2 cellular contexts compared by ENCODE assay signal in the genomic region with DNA sequence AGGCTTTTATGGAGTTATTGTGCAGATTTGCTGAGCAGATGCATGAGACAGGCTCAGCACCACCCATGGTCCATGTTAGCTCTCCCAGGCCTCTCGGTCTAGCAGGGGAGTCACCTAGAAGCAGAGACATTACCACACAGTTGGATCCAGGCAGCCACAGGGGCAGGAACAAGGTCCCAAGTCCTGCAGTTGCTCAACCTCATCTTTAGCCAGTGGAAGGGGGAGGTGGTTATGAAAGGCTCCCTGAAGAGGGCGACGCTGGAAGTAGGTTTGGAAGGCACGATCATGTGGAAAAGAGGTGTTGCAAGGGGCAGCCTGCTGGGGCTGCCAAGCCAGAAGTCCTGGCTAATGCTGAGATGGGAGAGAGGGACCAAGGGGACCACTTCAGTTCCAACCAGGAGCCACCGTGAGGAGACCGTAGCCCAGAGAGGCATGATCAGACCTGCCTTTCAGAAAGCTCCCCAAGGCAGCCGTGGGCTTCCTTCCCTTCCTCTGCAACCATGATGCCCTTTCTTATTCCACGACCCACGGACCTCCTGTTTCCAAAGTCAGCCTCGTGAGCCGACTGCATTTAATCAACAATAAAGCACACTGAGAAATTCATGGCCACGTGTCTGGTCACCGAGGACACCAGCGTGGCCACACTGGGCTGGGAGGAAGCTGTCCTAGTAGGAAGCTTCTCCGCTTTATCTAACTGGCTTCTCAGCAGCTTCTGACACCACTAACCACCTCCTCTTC.
TF ChIP-seq lines count a peak whose summit lies in the region.

No MANE protein-coding gene starts in this region.

TF ChIP-seq in GM23338, 12 proteins besides CTCF, POLR2A, EP300 and RAD21 (continued from another document):
- TF ChIP-seq, protein P1, sequence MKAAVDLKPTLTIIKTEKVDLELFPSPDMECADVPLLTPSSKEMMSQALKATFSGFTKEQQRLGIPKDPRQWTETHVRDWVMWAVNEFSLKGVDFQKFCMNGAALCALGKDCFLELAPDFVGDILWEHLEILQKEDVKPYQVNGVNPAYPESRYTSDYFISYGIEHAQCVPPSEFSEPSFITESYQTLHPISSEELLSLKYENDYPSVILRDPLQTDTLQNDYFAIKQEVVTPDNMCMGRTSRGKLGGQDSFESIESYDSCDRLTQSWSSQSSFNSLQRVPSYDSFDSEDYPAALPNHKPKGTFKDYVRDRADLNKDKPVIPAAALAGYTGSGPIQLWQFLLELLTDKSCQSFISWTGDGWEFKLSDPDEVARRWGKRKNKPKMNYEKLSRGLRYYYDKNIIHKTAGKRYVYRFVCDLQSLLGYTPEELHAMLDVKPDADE (IDR thresholded peaks at IDR 0.05) = no peak
- TF ChIP-seq POLR2AphosphoS5 (IDR thresholded peaks at IDR 0.05; ENCODE audit: low read depth) (no peak), CREB1 (CRISPR knock-in tag; IDR thresholded peaks at IDR 0.05; ENCODE audit: low read depth) (no peak), JUNB (IDR thresholded peaks at IDR 0.05; ENCODE audit: unreplicated experiment) (no peak), EZH2phosphoT487 (IDR thresholded peaks at IDR 0.05; ENCODE audit: unreplicated experiment) (no peak)
- TF ChIP-seq, protein P2, sequence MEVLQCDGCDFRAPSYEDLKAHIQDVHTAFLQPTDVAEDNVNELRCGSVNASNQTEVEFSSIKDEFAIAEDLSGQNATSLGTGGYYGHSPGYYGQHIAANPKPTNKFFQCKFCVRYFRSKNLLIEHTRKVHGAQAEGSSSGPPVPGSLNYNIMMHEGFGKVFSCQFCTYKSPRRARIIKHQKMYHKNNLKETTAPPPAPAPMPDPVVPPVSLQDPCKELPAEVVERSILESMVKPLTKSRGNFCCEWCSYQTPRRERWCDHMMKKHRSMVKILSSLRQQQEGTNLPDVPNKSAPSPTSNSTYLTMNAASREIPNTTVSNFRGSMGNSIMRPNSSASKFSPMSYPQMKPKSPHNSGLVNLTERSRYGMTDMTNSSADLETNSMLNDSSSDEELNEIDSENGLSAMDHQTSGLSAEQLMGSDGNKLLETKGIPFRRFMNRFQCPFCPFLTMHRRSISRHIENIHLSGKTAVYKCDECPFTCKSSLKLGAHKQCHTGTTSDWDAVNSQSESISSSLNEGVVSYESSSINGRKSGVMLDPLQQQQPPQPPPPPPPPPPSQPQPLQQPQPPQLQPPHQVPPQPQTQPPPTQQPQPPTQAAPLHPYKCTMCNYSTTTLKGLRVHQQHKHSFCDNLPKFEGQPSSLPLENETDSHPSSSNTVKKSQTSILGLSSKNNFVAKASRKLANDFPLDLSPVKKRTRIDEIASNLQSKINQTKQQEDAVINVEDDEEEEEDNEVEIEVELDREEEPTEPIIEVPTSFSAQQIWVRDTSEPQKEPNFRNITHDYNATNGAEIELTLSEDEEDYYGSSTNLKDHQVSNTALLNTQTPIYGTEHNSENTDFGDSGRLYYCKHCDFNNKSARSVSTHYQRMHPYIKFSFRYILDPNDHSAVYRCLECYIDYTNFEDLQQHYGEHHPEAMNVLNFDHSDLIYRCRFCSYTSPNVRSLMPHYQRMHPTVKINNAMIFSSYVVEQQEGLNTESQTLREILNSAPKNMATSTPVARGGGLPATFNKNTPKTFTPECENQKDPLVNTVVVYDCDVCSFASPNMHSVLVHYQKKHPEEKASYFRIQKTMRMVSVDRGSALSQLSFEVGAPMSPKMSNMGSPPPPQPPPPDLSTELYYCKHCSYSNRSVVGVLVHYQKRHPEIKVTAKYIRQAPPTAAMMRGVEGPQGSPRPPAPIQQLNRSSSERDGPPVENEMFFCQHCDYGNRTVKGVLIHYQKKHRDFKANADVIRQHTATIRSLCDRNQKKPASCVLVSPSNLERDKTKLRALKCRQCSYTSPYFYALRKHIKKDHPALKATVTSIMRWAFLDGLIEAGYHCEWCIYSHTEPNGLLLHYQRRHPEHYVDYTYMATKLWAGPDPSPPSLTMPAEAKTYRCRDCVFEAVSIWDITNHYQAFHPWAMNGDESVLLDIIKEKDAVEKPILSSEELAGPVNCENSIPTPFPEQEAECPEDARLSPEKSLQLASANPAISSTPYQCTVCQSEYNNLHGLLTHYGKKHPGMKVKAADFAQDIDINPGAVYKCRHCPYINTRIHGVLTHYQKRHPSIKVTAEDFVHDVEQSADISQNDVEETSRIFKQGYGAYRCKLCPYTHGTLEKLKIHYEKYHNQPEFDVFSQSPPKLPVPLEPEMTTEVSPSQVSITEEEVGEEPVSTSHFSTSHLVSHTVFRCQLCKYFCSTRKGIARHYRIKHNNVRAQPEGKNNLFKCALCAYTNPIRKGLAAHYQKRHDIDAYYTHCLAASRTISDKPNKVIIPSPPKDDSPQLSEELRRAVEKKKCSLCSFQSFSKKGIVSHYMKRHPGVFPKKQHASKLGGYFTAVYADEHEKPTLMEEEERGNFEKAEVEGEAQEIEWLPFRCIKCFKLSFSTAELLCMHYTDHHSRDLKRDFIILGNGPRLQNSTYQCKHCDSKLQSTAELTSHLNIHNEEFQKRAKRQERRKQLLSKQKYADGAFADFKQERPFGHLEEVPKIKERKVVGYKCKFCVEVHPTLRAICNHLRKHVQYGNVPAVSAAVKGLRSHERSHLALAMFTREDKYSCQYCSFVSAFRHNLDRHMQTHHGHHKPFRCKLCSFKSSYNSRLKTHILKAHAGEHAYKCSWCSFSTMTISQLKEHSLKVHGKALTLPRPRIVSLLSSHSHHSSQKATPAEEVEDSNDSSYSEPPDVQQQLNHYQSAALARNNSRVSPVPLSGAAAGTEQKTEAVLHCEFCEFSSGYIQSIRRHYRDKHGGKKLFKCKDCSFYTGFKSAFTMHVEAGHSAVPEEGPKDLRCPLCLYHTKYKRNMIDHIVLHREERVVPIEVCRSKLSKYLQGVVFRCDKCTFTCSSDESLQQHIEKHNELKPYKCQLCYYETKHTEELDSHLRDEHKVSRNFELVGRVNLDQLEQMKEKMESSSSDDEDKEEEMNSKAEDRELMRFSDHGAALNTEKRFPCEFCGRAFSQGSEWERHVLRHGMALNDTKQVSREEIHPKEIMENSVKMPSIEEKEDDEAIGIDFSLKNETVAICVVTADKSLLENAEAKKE (CRISPR knock-in tag; IDR thresholded peaks at IDR 0.05) = no peak
- TF ChIP-seq, protein P3, sequence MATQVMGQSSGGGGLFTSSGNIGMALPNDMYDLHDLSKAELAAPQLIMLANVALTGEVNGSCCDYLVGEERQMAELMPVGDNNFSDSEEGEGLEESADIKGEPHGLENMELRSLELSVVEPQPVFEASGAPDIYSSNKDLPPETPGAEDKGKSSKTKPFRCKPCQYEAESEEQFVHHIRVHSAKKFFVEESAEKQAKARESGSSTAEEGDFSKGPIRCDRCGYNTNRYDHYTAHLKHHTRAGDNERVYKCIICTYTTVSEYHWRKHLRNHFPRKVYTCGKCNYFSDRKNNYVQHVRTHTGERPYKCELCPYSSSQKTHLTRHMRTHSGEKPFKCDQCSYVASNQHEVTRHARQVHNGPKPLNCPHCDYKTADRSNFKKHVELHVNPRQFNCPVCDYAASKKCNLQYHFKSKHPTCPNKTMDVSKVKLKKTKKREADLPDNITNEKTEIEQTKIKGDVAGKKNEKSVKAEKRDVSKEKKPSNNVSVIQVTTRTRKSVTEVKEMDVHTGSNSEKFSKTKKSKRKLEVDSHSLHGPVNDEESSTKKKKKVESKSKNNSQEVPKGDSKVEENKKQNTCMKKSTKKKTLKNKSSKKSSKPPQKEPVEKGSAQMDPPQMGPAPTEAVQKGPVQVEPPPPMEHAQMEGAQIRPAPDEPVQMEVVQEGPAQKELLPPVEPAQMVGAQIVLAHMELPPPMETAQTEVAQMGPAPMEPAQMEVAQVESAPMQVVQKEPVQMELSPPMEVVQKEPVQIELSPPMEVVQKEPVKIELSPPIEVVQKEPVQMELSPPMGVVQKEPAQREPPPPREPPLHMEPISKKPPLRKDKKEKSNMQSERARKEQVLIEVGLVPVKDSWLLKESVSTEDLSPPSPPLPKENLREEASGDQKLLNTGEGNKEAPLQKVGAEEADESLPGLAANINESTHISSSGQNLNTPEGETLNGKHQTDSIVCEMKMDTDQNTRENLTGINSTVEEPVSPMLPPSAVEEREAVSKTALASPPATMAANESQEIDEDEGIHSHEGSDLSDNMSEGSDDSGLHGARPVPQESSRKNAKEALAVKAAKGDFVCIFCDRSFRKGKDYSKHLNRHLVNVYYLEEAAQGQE (IDR thresholded peaks at IDR 0.05; ENCODE audit: unreplicated experiment) = no peak

TF ChIP-seq in SK-N-SH treated with all-trans-retinoic acid at 6 μM for 48 hours, 23 proteins besides CTCF, POLR2A, EP300 and RAD21 (continued from another document):
- no peak for TF ChIP-seq BACH2 (CRISPR knock-in tag; IDR thresholded peaks at IDR 0.05; ENCODE audit: borderline replicate concordance)
